ENCODE assay signal across 8 cellular contexts in the genomic region with DNA sequence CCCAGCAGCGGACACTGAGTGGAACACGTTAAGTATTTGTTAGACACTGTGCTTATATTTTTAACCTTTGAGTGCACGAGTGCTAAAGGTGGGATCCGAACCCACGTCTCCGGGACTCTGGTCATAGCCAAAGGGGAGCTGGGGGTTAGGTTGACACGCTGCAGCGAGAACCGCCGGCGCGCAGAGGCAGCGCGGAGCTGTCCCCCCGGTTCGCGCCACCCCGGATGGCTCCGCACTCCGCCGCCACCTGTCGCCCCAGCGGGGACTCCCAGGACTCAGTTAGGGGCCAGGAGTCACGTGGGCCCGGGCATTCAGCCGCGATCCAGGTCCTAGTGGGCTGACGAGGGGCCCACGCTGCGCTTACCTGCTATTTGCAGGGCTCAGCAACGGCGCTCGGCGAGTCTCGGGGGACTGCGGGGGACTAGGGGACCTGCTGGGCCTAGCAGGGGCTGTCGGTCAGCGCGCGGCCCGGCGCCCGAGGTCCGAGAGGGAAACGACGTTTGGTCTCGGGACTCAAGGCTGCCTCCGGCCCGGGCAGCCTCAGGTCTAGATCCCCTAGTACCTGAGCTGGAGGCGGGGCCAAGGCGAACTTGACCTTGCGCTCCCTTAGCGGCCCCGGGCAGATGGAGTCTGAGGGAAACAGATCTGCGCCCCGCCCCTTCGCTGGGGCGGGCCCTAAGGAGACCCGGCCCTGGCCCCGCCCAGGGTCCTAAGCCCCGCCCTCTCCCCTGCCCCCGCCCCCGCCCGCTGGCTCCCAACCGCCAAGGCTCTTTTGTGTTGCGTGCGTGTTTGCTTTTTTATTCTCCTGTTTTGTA. TPM values are rescaled to one million over a fixed set of nuclear protein-coding genes. Genes with fewer than 3 reads are reported as not detected.
DNase-seq lines count a peak whose midpoint lies in the region; ATAC-seq, FAIRE-seq and TF ChIP-seq lines count a peak whose summit lies in the region.

A gene (minus strand): TSS at position 632 of the 815 bp plus-strand sequence. CDS start 50,248 bp downstream, outside the sequence.

- H3K27me3 Mint-ChIP-seq in GM23338 (ENCODE audit: insufficient read depth, low read depth, poor library complexity) (peaks cover 24% of the 10 kb centered on the region), astrocyte (ENCODE audit: low read depth, unreplicated experiment) (peaks cover 39% of the 10 kb centered on the region)

- H3K27me3 ChIP-seq in GM23338 (ENCODE audit: insufficient read depth) (peaks cover 18% of the 10 kb centered on the region), MG63 (no peaks in the 10 kb centered on the region), astrocyte (ENCODE audit: insufficient read depth, low read length) (no peaks in the 10 kb centered on the region), uterus (no peaks in the 10 kb centered on the region)

- H3K9me3 Mint-ChIP-seq in GM23338 (no peaks in the 10 kb centered on the region), astrocyte (ENCODE audit: unreplicated experiment) (no peaks in the 10 kb centered on the region)

- H3K27ac ChIP-seq in GM23338 (ENCODE audit: low read depth) = no peak within 1 kb of the TSS
- H3K27ac ChIP-seq in astrocyte (ENCODE audit: low read depth, low read length) = no peak within 1 kb of the TSS
- peak within 1 kb of the TSS in 1 of 2 donors; percentile 66 for H3K27ac ChIP-seq in uterus

- peaks cover 35% of the 10 kb centered on the region for H3K4me1 Mint-ChIP-seq in GM23338
- no peaks in the 10 kb centered on the region for H3K4me1 Mint-ChIP-seq in astrocyte (ENCODE audit: low read depth, unreplicated experiment)

- no peak for TF ChIP-seq CTCF in GM23338 (conservative IDR thresholded peaks at IDR 0.05; ENCODE audit: low read depth in 2 of 2)
- no peak for TF ChIP-seq CTCF in astrocyte (IDR thresholded peaks at IDR 0.05; ENCODE audit: insufficient read depth, low read depth, low read length)
- TF ChIP-seq CTCF in uterus (IDR thresholded peaks at IDR 0.05) = peak in 1 of 4 experiments; percentile 21

- no peaks in the 10 kb centered on the region for H3F3A ChIP-seq in GM23338 (replicated peaks; ENCODE audit: low read depth)

- H3K27ac Mint-ChIP-seq in GM23338 = no peak within 1 kb of the TSS
- H3K27ac Mint-ChIP-seq in astrocyte (ENCODE audit: unreplicated experiment) = no peak within 1 kb of the TSS

- no peaks in the 10 kb centered on the region for H3K79me2 ChIP-seq in GM23338 (replicated peaks; ENCODE audit: insufficient read depth)
- no peaks in the 10 kb centered on the region for H3K79me2 ChIP-seq in astrocyte (ENCODE audit: insufficient read depth, low read length)

- H4K20me1 ChIP-seq in GM23338 (replicated peaks; ENCODE audit: insufficient read depth) (0 out of 2 replicates have a peak, but pooled peaks cover 4% of the 10 kb centered on the region), astrocyte (ENCODE audit: insufficient read depth, low read length) (no peaks in the 10 kb centered on the region)

- H3K4me3 Mint-ChIP-seq in GM23338 (peak within 1 kb of the TSS; percentile 73), astrocyte (ENCODE audit: unreplicated experiment) (peak within 1 kb of the TSS; percentile 76)

- H2AFZ ChIP-seq in GM23338 = peak within 1 kb of the TSS; percentile 94
- peak within 1 kb of the TSS; percentile 97 for H2AFZ ChIP-seq in astrocyte (ENCODE audit: low read depth, low read length)

- FAIRE-seq in astrocyte (lab: Jason Lieb, UNC) = no peak

- no peaks in the 10 kb centered on the region for H3K9me2 ChIP-seq in GM23338 (ENCODE audit: insufficient read depth)

- H3K4me2 ChIP-seq in GM23338 (peak within 1 kb of the TSS; percentile 90), astrocyte (ENCODE audit: low read length) (peak within 1 kb of the TSS; percentile 92)

- peak; percentile 94 for ATAC-seq in GM23338

- TF ChIP-seq POLR2A in uterus (IDR thresholded peaks at IDR 0.05) = peak in 1 of 2 donors; percentile 33

- H3K9ac ChIP-seq in astrocyte (ENCODE audit: low read length) = peak within 1 kb of the TSS; percentile 63

- H3K9me3 ChIP-seq in MG63 (no peaks in the 10 kb centered on the region), astrocyte (ENCODE audit: insufficient read depth, low read depth, low read length) (no peaks in the 10 kb centered on the region), uterus (no peaks in the 10 kb centered on the region)

- H3K36me3 ChIP-seq in GM23338 (ENCODE audit: insufficient read depth) (no peaks in the 10 kb centered on the region), MG63 (no peaks in the 10 kb centered on the region), astrocyte (ENCODE audit: insufficient read depth, low read length) (no peaks in the 10 kb centered on the region), uterus (no peaks in the 10 kb centered on the region)

- H3K4me1 ChIP-seq in GM23338 (ENCODE audit: insufficient read depth) = peaks cover 34% of the 10 kb centered on the region
- no peaks in the 10 kb centered on the region for H3K4me1 ChIP-seq in astrocyte (ENCODE audit: insufficient read depth, low read length)
- H3K4me1 ChIP-seq in uterus = no peaks in the 10 kb centered on the region

- DNase-seq in Daoy (ENCODE audit: low read depth) (peak; percentile 83), GM23338 (ENCODE audit: low spot score) (peak; percentile 98), MG63 (peak; percentile 70), T-helper 1 cell (peak; percentile 54 to 71 (median 70)), astrocyte (ENCODE audit: low read depth) (peak; percentile 25), hippocampal formation (lab: John Stamatoyannopoulos, UW) (peak; percentile 75 to 79), retina (peak; percentile 93), uterus (peak; percentile 79)

- intact Hi-C loops in uterus (cut with DNase I; ENCODE audit: low total_unique reads) = no loop called here

- H3K36me3 Mint-ChIP-seq in GM23338 (ENCODE audit: low read depth) = no peaks in the 10 kb centered on the region
- H3K36me3 Mint-ChIP-seq in astrocyte (ENCODE audit: low read depth, unreplicated experiment) = no peaks in the 10 kb centered on the region

- H3K4me3 ChIP-seq in GM23338 = peak within 1 kb of the TSS; percentile 88
- peak within 1 kb of the TSS; percentile 54 for H3K4me3 ChIP-seq in MG63
- peak within 1 kb of the TSS; percentile 57 for H3K4me3 ChIP-seq in astrocyte (ENCODE audit: insufficient read depth, low read depth, low read length)
- peak within 1 kb of the TSS; percentile 73 to 82 for H3K4me3 ChIP-seq in uterus

TF ChIP-seq in GM23338, 12 proteins besides CTCF, POLR2A, EP300 and RAD21 (continues in another document):
- TF ChIP-seq POLR2AphosphoS5 (IDR thresholded peaks at IDR 0.05; ENCODE audit: low read depth) (peak; percentile 52; the same call in 1 of the 2 replicates), EZH2phosphoT487 (IDR thresholded peaks at IDR 0.05; ENCODE audit: unreplicated experiment) (no peak)

RNA-seq across cellular contexts. Expression of the gene that starts here (rescaled TPM):
- total RNA-seq in Daoy (2014; rRNA removed; shearing (Covaris generic)) = 2.0 and 3.7 TPM in 2 replicates
- total RNA-seq in GM23338 (2014; rRNA removed; shearing (Covaris generic)) = 7.4 and 9.2 TPM in 2 replicates
- 8.2 and 8.3 TPM in 2 replicates for polyA plus RNA-seq in GM23338 (2016; fragmentation: Nextera tagmentation; extraction: Ambion mirVana)
- total RNA-seq in MG63 (2014; rRNA removed; shearing (Covaris generic); ENCODE audit: low replicate concordance) = 0.37 and 1.6 TPM in 2 replicates
- total RNA-seq in astrocyte (1.3 and 2.5 TPM in 2 replicates), uterus (10 to 100 TPM in 1 of 4 donors, 1 to 10 TPM in 3; 2.4 to 17.2 (median 7.5) TPM)

Comparison
In these comparisons a context has a peak if more than half of its experiments do, and no peak if none do; other contexts are left out.
1. DNase-seq: peak in every context shown above with its lines; median percentile 98 in GM23338; 93 in retina; 83 in Daoy; 79 in uterus; 77 in hippocampal formation; 70 in MG63; 70 in T-helper 1 cell; 25 in astrocyte.